15 cellular contexts compared by ENCODE assay signal in genomic region chr2:10985901-10986535, GRCh38.
DNase-seq lines count a peak whose midpoint lies in the region; ATAC-seq and TF ChIP-seq lines count a peak whose summit lies in the region.
"Had no signal": no experiment of that assay in that cellular context is flagged by ENCODE, and none has a peak within 500 bp of the region (broad histone marks: within the 10 kb centered on the region; RNA-seq: fewer than 3 reads in every experiment).

No MANE protein-coding gene starts in this region.

- peak overlapping the region; percentile 84 for H3K27ac Mint-ChIP-seq in neural crest cell (ENCODE audit: unreplicated experiment)
- peak overlapping the region; percentile 71 for H3K27ac Mint-ChIP-seq in progenitor cell of endocrine pancreas
- H3K27ac Mint-ChIP-seq: B cell; CD4-positive, alpha-beta T cell had no signal

- no peak overlapping the region for H3K4me3 ChIP-seq in left ventricle myocardium inferior
- H3K4me3 ChIP-seq in esophagus muscularis mucosa = no peak overlapping the region
- H3K4me3 ChIP-seq: GM12878, GM23248 had no signal

- no peaks in the 10 kb centered on the region for H3K9me3 Mint-ChIP-seq in neural crest cell
- no peaks in the 10 kb centered on the region for H3K9me3 Mint-ChIP-seq in progenitor cell of endocrine pancreas (ENCODE audit: low read depth)
- H3K9me3 Mint-ChIP-seq: CD4-positive, alpha-beta T cell had no signal

- H3K4me3 Mint-ChIP-seq in neural crest cell (no peak overlapping the region), progenitor cell of endocrine pancreas (ENCODE audit: low read depth) (no peak overlapping the region)
- H3K4me3 Mint-ChIP-seq: B cell; CD4-positive, alpha-beta T cell had no signal

- H3K27me3 Mint-ChIP-seq in neural crest cell (ENCODE audit: low read depth) (peaks cover under 1% of the 10 kb centered on the region), progenitor cell of endocrine pancreas (peaks cover 3% of the 10 kb centered on the region)
- H3K27me3 Mint-ChIP-seq: CD4-positive, alpha-beta T cell had no signal

- H3K4me1 ChIP-seq in left ventricle myocardium inferior (peaks cover 6% of the 10 kb centered on the region), esophagus muscularis mucosa (peaks cover 0 to 7% (median 4%) of the 10 kb centered on the region in 4 donors), foreskin keratinocyte (peaks cover 5% of the 10 kb centered on the region)

- DNase-seq in left ventricle myocardium inferior (no peak), Right ventricle myocardium inferior (ENCODE audit: missing footprints) (no peak), neural crest cell (ENCODE audit: low read depth, low spot score) (no peak), progenitor cell of endocrine pancreas (ENCODE audit: low spot score, unreplicated experiment) (no peak), esophagus muscularis mucosa (ENCODE audit: extremely low spot score) (no peak), foreskin keratinocyte (no peak)
- DNase-seq in activated CD4-positive, alpha-beta T cell treated with anti-CD3 and anti-CD28 coated beads, Interleukin-2, amount 50 U/mL, for 48 hours = no peak
- DNase-seq: C1 segment of cervical spinal cord; Calu3; CD4-positive, alpha-beta T cell; DMS 273 treated with DMSO at 0.1 percent for 48 hours; GM23248 had no signal

- WGBS in esophagus muscularis mucosa = 91% methylated on average over 9 of the region's 9 CpGs

- ATAC-seq in Right ventricle myocardium inferior (no peak), foreskin keratinocyte (no peak)
- ATAC-seq: GM12878, HCT116 had no signal

- no peak for TF ChIP-seq CTCF in left ventricle myocardium inferior (IDR thresholded peaks at IDR 0.05; ENCODE audit: borderline replicate concordance)
- no peak for TF ChIP-seq CTCF in neural crest cell (conservative IDR thresholded peaks at IDR 0.05)
- no peak for TF ChIP-seq CTCF in progenitor cell of endocrine pancreas (IDR thresholded peaks at IDR 0.05; ENCODE audit: unreplicated experiment)
- TF ChIP-seq CTCF in esophagus muscularis mucosa (IDR thresholded peaks at IDR 0.05) = no peak
- TF ChIP-seq CTCF in foreskin keratinocyte (conservative IDR thresholded peaks at IDR 0.05) = no peak

- H3K27ac ChIP-seq in left ventricle myocardium inferior (replicated peaks) = peak overlapping the region; percentile 84
- H3K27ac ChIP-seq in esophagus muscularis mucosa (replicated peaks in 1 of 4) = no peak overlapping the region
- no peak overlapping the region for H3K27ac ChIP-seq in foreskin keratinocyte
- H3K27ac ChIP-seq: GM23248 had no signal

- no peaks in the 10 kb centered on the region for H3K36me3 ChIP-seq in left ventricle myocardium inferior
- no peaks in the 10 kb centered on the region for H3K36me3 ChIP-seq in esophagus muscularis mucosa

- TF ChIP-seq EP300 in esophagus muscularis mucosa (IDR thresholded peaks at IDR 0.05) = no peak

- intact Hi-C loops in left ventricle myocardium inferior (cut with micrococcal nuclease) = no loop called here
- intact Hi-C loops in Right ventricle myocardium inferior (cut with DNase I) = no loop called here
- intact Hi-C loops in esophagus muscularis mucosa (cut with DNase I) = no loop called here

- no peak for TF ChIP-seq POLR2A in esophagus muscularis mucosa (IDR thresholded peaks at IDR 0.05; ENCODE audit: low read depth)

- H3K36me3 Mint-ChIP-seq in neural crest cell (ENCODE audit: low read depth) (no peaks in the 10 kb centered on the region), progenitor cell of endocrine pancreas (ENCODE audit: insufficient read depth) (no peaks in the 10 kb centered on the region)

- H3K4me1 Mint-ChIP-seq in neural crest cell = peaks cover 14% of the 10 kb centered on the region
- no peaks in the 10 kb centered on the region for H3K4me1 Mint-ChIP-seq in progenitor cell of endocrine pancreas (ENCODE audit: low read depth)
- H3K4me1 Mint-ChIP-seq: B cell had no signal

- peaks cover 55% of the 10 kb centered on the region for H3K27me3 ChIP-seq in left ventricle myocardium inferior (ENCODE audit: low read depth)
- peaks cover 0 to 25% (median 0%) of the 10 kb centered on the region in 4 donors for H3K27me3 ChIP-seq in esophagus muscularis mucosa
- H3K27me3 ChIP-seq in foreskin keratinocyte = no peaks in the 10 kb centered on the region

- no peaks in the 10 kb centered on the region for H3K9me3 ChIP-seq in left ventricle myocardium inferior (replicated peaks)
- H3K9me3 ChIP-seq in esophagus muscularis mucosa = no peaks in the 10 kb centered on the region
